Comparison of ENCODE assay signal across 2 cellular contexts in the genomic region with DNA sequence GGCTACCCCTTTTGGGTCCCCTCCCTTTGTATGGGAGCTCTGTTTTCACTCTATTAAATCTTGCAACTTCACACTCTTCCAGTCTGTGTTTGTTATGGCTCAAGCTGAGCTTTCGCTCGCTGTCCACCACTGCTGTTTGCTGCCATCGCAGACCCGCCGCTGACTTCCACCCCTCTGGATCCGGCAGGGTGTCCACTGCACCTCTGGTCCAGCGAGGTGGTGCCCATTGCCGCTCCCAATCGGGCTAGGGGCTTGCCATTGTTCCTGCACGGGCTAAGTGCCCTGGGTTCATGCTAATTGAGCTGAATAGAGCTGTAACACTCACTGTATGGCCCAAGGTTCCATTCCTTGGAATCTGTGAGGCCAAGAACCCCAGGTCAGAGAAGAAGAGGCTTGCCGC. TPM values are rescaled to one million over a fixed set of nuclear protein-coding genes. Genes with fewer than 3 reads are reported as not detected.
"Had no signal": no experiment of that assay in that cellular context is flagged by ENCODE, and none has a peak within 500 bp of the region (broad histone marks: within the 10 kb centered on the region; RNA-seq: fewer than 3 reads in every experiment).

No MANE protein-coding gene starts in this region.

RNA-seq across cellular contexts. Expression of gene SLC16A10, which starts 43.7 kb away (rescaled TPM):
- total RNA-seq: osteocyte, pulmonary artery endothelial cell had no signal
